In the genomic region with DNA sequence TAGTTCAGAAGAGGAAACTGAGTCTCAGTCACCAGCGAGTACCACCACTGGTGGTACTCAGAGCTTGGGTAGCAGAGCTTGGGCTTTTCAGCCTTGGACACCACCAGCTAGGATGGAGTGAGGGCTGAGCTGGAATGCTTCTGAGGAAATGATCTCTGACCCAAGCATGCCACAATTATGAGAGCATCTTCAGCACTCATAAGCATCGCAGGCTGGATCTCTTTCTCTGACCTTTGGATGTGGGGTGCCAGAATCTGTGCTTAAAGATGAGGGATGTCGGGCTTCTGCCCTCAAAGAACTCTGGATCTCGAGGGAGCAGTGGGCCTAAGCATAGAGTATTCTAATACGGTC, we compare ENCODE assay signal across 13 cellular contexts. TPM values are rescaled to one million over a fixed set of nuclear protein-coding genes. Genes with fewer than 3 reads are reported as not detected.
DNase-seq lines count a peak whose midpoint lies in the region; ATAC-seq and TF ChIP-seq lines count a peak whose summit lies in the region.
"Had no signal": no experiment of that assay in that cellular context is flagged by ENCODE, and none has a peak within 500 bp of the region (broad histone marks: within the 10 kb centered on the region; RNA-seq: fewer than 3 reads in every experiment).

No MANE protein-coding gene starts in this region.

- H3K27ac ChIP-seq in BLaER1 treated with 17β-estradiol and CSF1 and Interleukin-3, amounts not matched to agents 10 nM and 100 nM: peak overlapping the region; percentile 60 to 99 (median 78)
- H3K27ac ChIP-seq in KMS-11: peak overlapping the region; percentile 50; the same call in 1 of the 2 replicates
- H3K27ac ChIP-seq: uterus had no signal

- H3K4me1 Mint-ChIP-seq in natural killer cell treated with Interleukin-12 subunit alpha and Interleukin-12 subunit beta and Interleukin-15 and Interleukin-18, amount 100 ng/mL, for 72 hours (ENCODE audit: low read depth in 2 of 2): peaks cover 72 to 73% of the 10 kb centered on the region in 2 donors

- H3K36me3 ChIP-seq in BLaER1 treated with 17β-estradiol and CSF1 and Interleukin-3, amounts not matched to agents 10 nM and 100 nM: peaks cover 0 to 12% (median 0%) of the 10 kb centered on the region in 11 experiments; a peak in 3 of 22 replicates
- no peaks in the 10 kb centered on the region for H3K36me3 ChIP-seq in KMS-11 (ENCODE audit: insufficient read depth)
- H3K36me3 ChIP-seq: uterus had no signal

- H3K36me3 Mint-ChIP-seq in natural killer cell treated with Interleukin-12 subunit alpha and Interleukin-12 subunit beta and Interleukin-15 and Interleukin-18, amount 100 ng/mL, for 72 hours: no peaks in the 10 kb centered on the region

- H3K4me3 Mint-ChIP-seq in natural killer cell treated with Interleukin-12 subunit alpha and Interleukin-12 subunit beta and Interleukin-15 and Interleukin-18, amount 100 ng/mL, for 72 hours: peak overlapping the region; percentile 69
- H3K4me3 Mint-ChIP-seq: T-helper 1 cell treated with Interleukin-12 subunit alpha and Interleukin-12 subunit beta and Interleukin-4 antibody, amounts not matched to agents 30 μg/mL and 1 μg/mL, for 36 hours had no signal

- no peaks in the 10 kb centered on the region for H4K20me1 ChIP-seq in BLaER1 treated with 17β-estradiol and CSF1 and Interleukin-3, amounts not matched to agents 10 nM and 100 nM
- no peaks in the 10 kb centered on the region for H4K20me1 ChIP-seq in KMS-11 (ENCODE audit: insufficient read depth)

- H3K4me1 ChIP-seq in BLaER1 treated with 17β-estradiol and CSF1 and Interleukin-3, amounts not matched to agents 10 nM and 100 nM: peaks cover 98 to 100% (median 99%) of the 10 kb centered on the region in 10 experiments
- H3K4me1 ChIP-seq in KMS-11 (ENCODE audit: low read depth, poor library complexity, severe bottlenecking): peaks cover 59% of the 10 kb centered on the region

- peak overlapping the region in 8 of 11 experiments; percentile 23 to 60 (median 36); a peak in 11 of 22 replicates for H3K9ac ChIP-seq in BLaER1 treated with 17β-estradiol and CSF1 and Interleukin-3, amounts not matched to agents 10 nM and 100 nM
- no peak overlapping the region for H3K9ac ChIP-seq in KMS-11

- ATAC-seq in natural killer cell treated with Interleukin-12 subunit alpha and Interleukin-12 subunit beta and Interleukin-15 and Interleukin-18, amount 100 ng/mL, for 72 hours: no peak
- ATAC-seq in HG03354 (IDR thresholded peaks at IDR 0.05; ENCODE audit: poor library complexity, severe bottlenecking, unreplicated experiment) (no peak), HG03520 (IDR thresholded peaks at IDR 0.05; ENCODE audit: unreplicated experiment) (no peak)

- peak overlapping the region; percentile 71 to 100 (median 84) for H3K4me2 ChIP-seq in BLaER1 treated with 17β-estradiol and CSF1 and Interleukin-3, amounts not matched to agents 10 nM and 100 nM
- H3K4me2 ChIP-seq in KMS-11: peak overlapping the region; percentile 47; the same call in 1 of the 2 replicates

- DNase-seq in choroid plexus epithelial cell (ENCODE audit: low read depth) (peak; percentile 88), NCI-H2171 treated with DMSO at 0.1 percent for 48 hours (lab: John Stamatoyannopoulos, UW) (no peak), NCI-H510A treated with DMSO at 0.1 percent for 48 hours (lab: John Stamatoyannopoulos, UW) (no peak)
- no peak for DNase-seq in natural killer cell treated with Interleukin-12 subunit alpha and Interleukin-12 subunit beta and Interleukin-15 and Interleukin-18, amount 100 ng/mL, for 72 hours (ENCODE audit: low spot score)
- DNase-seq: activated gamma-delta T cell treated with Interleukin-2 at 50 U/mL for 16 hours, DMS53, NCI-H524 treated with DMSO at 0.1 percent for 48 hours had no signal

- no peak for TF ChIP-seq CTCF in KMS-11 (conservative IDR thresholded peaks at IDR 0.05; ENCODE audit: low read depth, low read length)
- TF ChIP-seq CTCF in choroid plexus epithelial cell (conservative IDR thresholded peaks at IDR 0.05; ENCODE audit: low read depth, low read length): no peak

- no peaks in the 10 kb centered on the region for H3K9me3 ChIP-seq in BLaER1 treated with 17β-estradiol and CSF1 and Interleukin-3, amounts not matched to agents 10 nM and 100 nM (replicated peaks in 1 of 11)
- H3K9me3 ChIP-seq: uterus had no signal

- no peak overlapping the region for H2AFZ ChIP-seq in KMS-11 (ENCODE audit: low read depth)

- H3K4me3 ChIP-seq in BLaER1 treated with 17β-estradiol and CSF1 and Interleukin-3, amounts not matched to agents 10 nM and 100 nM: no peak overlapping the region
- no peak overlapping the region for H3K4me3 ChIP-seq in KMS-11 (IDR thresholded peaks at IDR 0.05; ENCODE audit: insufficient read depth, low read depth, low read length)
- H3K4me3 ChIP-seq in choroid plexus epithelial cell (ENCODE audit: low read depth, low read length): no peak overlapping the region
- H3K4me3 ChIP-seq: uterus had no signal

- no peaks in the 10 kb centered on the region for H3K27me3 Mint-ChIP-seq in natural killer cell treated with Interleukin-12 subunit alpha and Interleukin-12 subunit beta and Interleukin-15 and Interleukin-18, amount 100 ng/mL, for 72 hours

- peak overlapping the region; percentile 87 to 92 for H3K27ac Mint-ChIP-seq in natural killer cell treated with Interleukin-12 subunit alpha and Interleukin-12 subunit beta and Interleukin-15 and Interleukin-18, amount 100 ng/mL, for 72 hours

- H3K27me3 ChIP-seq in BLaER1 treated with 17β-estradiol and CSF1 and Interleukin-3, amounts not matched to agents 10 nM and 100 nM: no peaks in the 10 kb centered on the region
- no peaks in the 10 kb centered on the region for H3K27me3 ChIP-seq in KMS-11 (ENCODE audit: insufficient read depth, low read depth)
- H3K27me3 ChIP-seq: uterus had no signal

- H3K79me2 ChIP-seq in KMS-11 (ENCODE audit: insufficient read depth, low read depth): peaks cover 40% of the 10 kb centered on the region

- no peaks in the 10 kb centered on the region for H3K9me3 Mint-ChIP-seq in natural killer cell treated with Interleukin-12 subunit alpha and Interleukin-12 subunit beta and Interleukin-15 and Interleukin-18, amount 100 ng/mL, for 72 hours
- H3K9me3 Mint-ChIP-seq: T-helper 1 cell treated with Interleukin-12 subunit alpha and Interleukin-12 subunit beta and Interleukin-4 antibody, amounts not matched to agents 30 μg/mL and 1 μg/mL, for 36 hours had no signal

RNA-seq across cellular contexts. Expression of gene ZNF710, which starts 36.4 kb away (rescaled TPM):
- 10 to 100 TPM; 26.6 to 32.6 TPM for total RNA-seq in natural killer cell treated with Interleukin-12 subunit alpha and Interleukin-12 subunit beta and Interleukin-15 and Interleukin-18, amount 100 ng/mL, for 72 hours
